Comparison of ENCODE assay signal across 23 cellular contexts in the genomic region with DNA sequence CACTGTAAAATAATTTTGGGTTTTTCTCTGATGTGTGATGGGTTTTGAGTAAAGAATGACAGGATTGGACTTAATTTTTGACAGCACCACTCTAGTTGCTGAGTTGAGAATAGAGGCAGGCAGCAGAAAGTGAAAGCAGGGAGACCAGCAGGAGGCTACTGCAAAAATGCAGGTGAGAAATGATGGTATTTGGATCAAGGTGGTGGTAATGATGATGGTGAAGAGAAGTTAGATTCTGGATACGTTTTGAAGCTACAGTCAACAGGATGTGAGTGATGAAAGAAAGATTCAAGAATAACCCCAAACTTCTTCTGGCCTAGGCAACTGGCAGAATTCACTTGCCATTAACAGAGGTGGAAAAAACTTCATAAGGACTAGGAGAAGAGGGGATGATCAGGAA. TPM values are rescaled to one million over a fixed set of nuclear protein-coding genes. Genes with fewer than 3 reads are reported as not detected.
DNase-seq lines count a peak whose midpoint lies in the region; ATAC-seq and TF ChIP-seq lines count a peak whose summit lies in the region.
"Had no signal": no experiment of that assay in that cellular context is flagged by ENCODE, and none has a peak within 500 bp of the region (broad histone marks: within the 10 kb centered on the region; RNA-seq: fewer than 3 reads in every experiment).

No MANE protein-coding gene starts in this region.

- peaks cover 0 to 13% of the 10 kb centered on the region in 2 donors for H3K4me1 ChIP-seq in naive thymus-derived CD4-positive, alpha-beta T cell (ENCODE audit: control insufficient read depth in 2 of 2, insufficient read depth in 2 of 2, low read length in 2 of 2)

- no peak overlapping the region for H3K4me3 ChIP-seq in naive thymus-derived CD4-positive, alpha-beta T cell (ENCODE audit: low read length)
- H3K4me3 ChIP-seq: A549; BLaER1 treated with 17β-estradiol and CSF1 and Interleukin-3, amounts not matched to agents 10 nM and 100 nM; GM12878; GM23248 had no signal

- no peaks in the 10 kb centered on the region for H3K27me3 ChIP-seq in CD4-positive, alpha-beta T cell (ENCODE audit: control insufficient read depth, insufficient read depth, low read length)
- H3K27me3 ChIP-seq in naive thymus-derived CD4-positive, alpha-beta T cell (ENCODE audit: control insufficient read depth in 2 of 2, insufficient read depth in 2 of 2, low read length in 2 of 2), result no peaks in the 10 kb centered on the region
- H3K27me3 ChIP-seq: BE2C; BLaER1 treated with 17β-estradiol and CSF1 and Interleukin-3, amounts not matched to agents 10 nM and 100 nM had no signal

- no peak overlapping the region for H3K4me3 Mint-ChIP-seq in activated CD8-positive, alpha-beta T cell treated with anti-CD3 and anti-CD28 coated beads for 36 hours
- H3K4me3 Mint-ChIP-seq in activated CD8-positive, alpha-beta T cell treated with anti-CD3 and anti-CD28 coated beads, Interleukin-2, amount 10 ng/mL, durations not matched to agents 7 days and 5 days, result no peak overlapping the region
- H3K4me3 Mint-ChIP-seq in activated naive CD4-positive, alpha-beta T cell treated with anti-CD3 and anti-CD28 coated beads, Interleukin-2, amount 10 ng/mL, durations not matched to agents 7 days and 5 days, result no peak overlapping the region
- H3K4me3 Mint-ChIP-seq in CD4-positive, alpha-beta T cell, result no peak overlapping the region
- H3K4me3 Mint-ChIP-seq in naive thymus-derived CD4-positive, alpha-beta T cell, result no peak overlapping the region
- H3K4me3 Mint-ChIP-seq: CD14-positive monocyte; CD8-positive, alpha-beta memory T cell had no signal

- no peak for TF ChIP-seq CTCF in activated CD8-positive, alpha-beta T cell treated with anti-CD3 and anti-CD28 coated beads for 36 hours (IDR thresholded peaks at IDR 0.05)
- TF ChIP-seq CTCF in CD4-positive, alpha-beta T cell (IDR thresholded peaks at IDR 0.05), result no peak

- no peaks in the 10 kb centered on the region for H3K36me3 ChIP-seq in naive thymus-derived CD4-positive, alpha-beta T cell (ENCODE audit: control insufficient read depth in 2 of 3, insufficient read depth in 3 of 3, low read length in 3 of 3)
- H3K36me3 ChIP-seq: BE2C; BLaER1 treated with 17β-estradiol and CSF1 and Interleukin-3, amounts not matched to agents 10 nM and 100 nM had no signal

- CTCF ChIA-PET in activated CD8-positive, alpha-beta T cell treated with anti-CD3 and anti-CD28 coated beads for 36 hours (lab: Charles Lee), result interaction anchor here (1.5 kb wide), 1 partner anchor 15 kb away, joined by 4 read pairs; the partner anchor contains the start of gene AK5
- CTCF ChIA-PET in activated CD8-positive, alpha-beta T cell treated with anti-CD3 and anti-CD28 coated beads, Interleukin-2, amount 10 ng/mL, durations not matched to agents 7 days and 5 days (lab: Charles Lee), result no interaction called here
- CTCF ChIA-PET in activated naive CD4-positive, alpha-beta T cell treated with anti-CD3 and anti-CD28 coated beads, Interleukin-2, amount 10 ng/mL, durations not matched to agents 7 days and 5 days (lab: Charles Lee), result no interaction called here
- CTCF ChIA-PET in CD4-positive, alpha-beta T cell (lab: Charles Lee), result no interaction called here
- CTCF ChIA-PET in naive thymus-derived CD4-positive, alpha-beta T cell (lab: Charles Lee), result no interaction called here

- H3K4me1 Mint-ChIP-seq in activated CD8-positive, alpha-beta T cell treated with anti-CD3 and anti-CD28 coated beads for 36 hours (ENCODE audit: low read depth), result no peaks in the 10 kb centered on the region
- no peaks in the 10 kb centered on the region for H3K4me1 Mint-ChIP-seq in activated CD8-positive, alpha-beta T cell treated with anti-CD3 and anti-CD28 coated beads, Interleukin-2, amount 10 ng/mL, durations not matched to agents 7 days and 5 days (ENCODE audit: low read depth)
- no peaks in the 10 kb centered on the region for H3K4me1 Mint-ChIP-seq in activated naive CD4-positive, alpha-beta T cell treated with anti-CD3 and anti-CD28 coated beads, Interleukin-2, amount 10 ng/mL, durations not matched to agents 7 days and 5 days
- no peaks in the 10 kb centered on the region for H3K4me1 Mint-ChIP-seq in CD4-positive, alpha-beta T cell (ENCODE audit: low read depth)
- peaks cover 0 to 15% (median 7%) of the 10 kb centered on the region in 7 donors for H3K4me1 Mint-ChIP-seq in naive thymus-derived CD4-positive, alpha-beta T cell
- H3K4me1 Mint-ChIP-seq: CD8-positive, alpha-beta memory T cell had no signal

- no peaks in the 10 kb centered on the region for H3K36me3 Mint-ChIP-seq in activated CD8-positive, alpha-beta T cell treated with anti-CD3 and anti-CD28 coated beads for 36 hours (ENCODE audit: low read depth)
- no peaks in the 10 kb centered on the region for H3K36me3 Mint-ChIP-seq in activated CD8-positive, alpha-beta T cell treated with anti-CD3 and anti-CD28 coated beads, Interleukin-2, amount 10 ng/mL, durations not matched to agents 7 days and 5 days (ENCODE audit: low read depth)
- no peaks in the 10 kb centered on the region for H3K36me3 Mint-ChIP-seq in activated naive CD4-positive, alpha-beta T cell treated with anti-CD3 and anti-CD28 coated beads, Interleukin-2, amount 10 ng/mL, durations not matched to agents 7 days and 5 days
- H3K36me3 Mint-ChIP-seq in CD4-positive, alpha-beta T cell (ENCODE audit: low read depth), result no peaks in the 10 kb centered on the region
- H3K36me3 Mint-ChIP-seq in naive thymus-derived CD4-positive, alpha-beta T cell, result peaks cover 0 to 3% (median 0%) of the 10 kb centered on the region in 5 donors
- H3K36me3 Mint-ChIP-seq: CD14-positive monocyte; CD8-positive, alpha-beta memory T cell had no signal

- H3K27ac ChIP-seq in CD4-positive, alpha-beta T cell (ENCODE audit: low read depth, low read length), result no peak overlapping the region
- H3K27ac ChIP-seq in naive thymus-derived CD4-positive, alpha-beta T cell (ENCODE audit: low read depth, low read length), result no peak overlapping the region
- H3K27ac ChIP-seq: A549; BLaER1 treated with 17β-estradiol and CSF1 and Interleukin-3, amounts not matched to agents 10 nM and 100 nM; GM23248 had no signal

- no peaks in the 10 kb centered on the region for H3K27me3 Mint-ChIP-seq in activated CD8-positive, alpha-beta T cell treated with anti-CD3 and anti-CD28 coated beads for 36 hours
- H3K27me3 Mint-ChIP-seq in activated CD8-positive, alpha-beta T cell treated with anti-CD3 and anti-CD28 coated beads, Interleukin-2, amount 10 ng/mL, durations not matched to agents 7 days and 5 days (ENCODE audit: low read depth), result no peaks in the 10 kb centered on the region
- no peaks in the 10 kb centered on the region for H3K27me3 Mint-ChIP-seq in activated naive CD4-positive, alpha-beta T cell treated with anti-CD3 and anti-CD28 coated beads, Interleukin-2, amount 10 ng/mL, durations not matched to agents 7 days and 5 days
- H3K27me3 Mint-ChIP-seq in CD4-positive, alpha-beta T cell, result no peaks in the 10 kb centered on the region
- H3K27me3 Mint-ChIP-seq in naive thymus-derived CD4-positive, alpha-beta T cell, result peaks cover 0 to 4% (median 0%) of the 10 kb centered on the region in 5 donors

- no peak overlapping the region for H3K27ac Mint-ChIP-seq in activated CD8-positive, alpha-beta T cell treated with anti-CD3 and anti-CD28 coated beads for 36 hours
- H3K27ac Mint-ChIP-seq in activated CD8-positive, alpha-beta T cell treated with anti-CD3 and anti-CD28 coated beads, Interleukin-2, amount 10 ng/mL, durations not matched to agents 7 days and 5 days, result no peak overlapping the region
- no peak overlapping the region for H3K27ac Mint-ChIP-seq in activated naive CD4-positive, alpha-beta T cell treated with anti-CD3 and anti-CD28 coated beads, Interleukin-2, amount 10 ng/mL, durations not matched to agents 7 days and 5 days
- no peak overlapping the region for H3K27ac Mint-ChIP-seq in CD4-positive, alpha-beta T cell
- no peak overlapping the region for H3K27ac Mint-ChIP-seq in naive thymus-derived CD4-positive, alpha-beta T cell
- H3K27ac Mint-ChIP-seq: CD14-positive monocyte; CD8-positive, alpha-beta memory T cell had no signal

- no peaks in the 10 kb centered on the region for H3K9me3 Mint-ChIP-seq in activated CD8-positive, alpha-beta T cell treated with anti-CD3 and anti-CD28 coated beads for 36 hours
- H3K9me3 Mint-ChIP-seq in activated CD8-positive, alpha-beta T cell treated with anti-CD3 and anti-CD28 coated beads, Interleukin-2, amount 10 ng/mL, durations not matched to agents 7 days and 5 days (ENCODE audit: insufficient read depth), result no peaks in the 10 kb centered on the region
- H3K9me3 Mint-ChIP-seq in activated naive CD4-positive, alpha-beta T cell treated with anti-CD3 and anti-CD28 coated beads, Interleukin-2, amount 10 ng/mL, durations not matched to agents 7 days and 5 days, result no peaks in the 10 kb centered on the region
- H3K9me3 Mint-ChIP-seq in CD4-positive, alpha-beta T cell, result no peaks in the 10 kb centered on the region
- H3K9me3 Mint-ChIP-seq in naive thymus-derived CD4-positive, alpha-beta T cell, result peaks cover 0 to 13% (median 0%) of the 10 kb centered on the region in 11 donors

- intact Hi-C loops in activated CD8-positive, alpha-beta T cell treated with anti-CD3 and anti-CD28 coated beads for 36 hours (cut with micrococcal nuclease), result no loop called here
- intact Hi-C loops in CD4-positive, alpha-beta T cell (cut with DNase I, micrococcal nuclease), result loop anchor here in 1 of 2 experiments (5.0 kb wide), 1 partner anchor 45 kb away; no protein-coding TSS in a partner anchor
- intact Hi-C loops in naive thymus-derived CD4-positive, alpha-beta T cell (cut with micrococcal nuclease), result no loop called here

- POLR2A ChIA-PET in activated CD8-positive, alpha-beta T cell treated with anti-CD3 and anti-CD28 coated beads for 36 hours (lab: Charles Lee), result no interaction called here
- POLR2A ChIA-PET in activated CD8-positive, alpha-beta T cell treated with anti-CD3 and anti-CD28 coated beads, Interleukin-2, amount 10 ng/mL, durations not matched to agents 7 days and 5 days (lab: Charles Lee), result no interaction called here
- POLR2A ChIA-PET in CD4-positive, alpha-beta T cell (lab: Charles Lee), result interaction anchor here (3.3 kb wide), 1 partner anchor 14 kb away, joined by 11 read pairs; the partner anchor contains the start of gene AK5
- POLR2A ChIA-PET in naive thymus-derived CD4-positive, alpha-beta T cell (lab: Charles Lee), result interaction anchor here (1.2 kb wide), 1 partner anchor 15 kb away, joined by 4 read pairs; the partner anchor contains the start of gene AK5

- no peaks in the 10 kb centered on the region for H3K9me3 ChIP-seq in CD4-positive, alpha-beta T cell (ENCODE audit: control insufficient read depth, low read length)
- no peaks in the 10 kb centered on the region for H3K9me3 ChIP-seq in naive thymus-derived CD4-positive, alpha-beta T cell (ENCODE audit: control insufficient read depth in 2 of 3, low read length in 3 of 3)
- H3K9me3 ChIP-seq: A549; BE2C; BLaER1 treated with 17β-estradiol and CSF1 and Interleukin-3, amounts not matched to agents 10 nM and 100 nM had no signal

- DNase-seq in activated CD8-positive, alpha-beta T cell treated with anti-CD3 and anti-CD28 coated beads for 36 hours, result no peak
- DNase-seq in activated CD8-positive, alpha-beta T cell treated with anti-CD3 and anti-CD28 coated beads, Interleukin-2, amount 10 ng/mL, durations not matched to agents 7 days and 5 days, result no peak
- peak; percentile 26 for DNase-seq in activated naive CD4-positive, alpha-beta T cell treated with anti-CD3 and anti-CD28 coated beads, Interleukin-2, amount 10 ng/mL, durations not matched to agents 7 days and 5 days
- no peak for DNase-seq in activated naive CD4-positive, alpha-beta T cell (lab: John Stamatoyannopoulos, UW)
- DNase-seq in CD4-positive, alpha-beta T cell, result no peak
- DNase-seq in naive thymus-derived CD4-positive, alpha-beta T cell, result peak in 6 of 9 donors; percentile 30 to 67 (median 52)
- no peak for DNase-seq in anterior cingulate cortex (lab: John Stamatoyannopoulos, UW)
- DNase-seq: 8988T; ACHN; BE2C; CD8-positive, alpha-beta memory T cell; DMS 273 treated with DMSO at 0.1 percent for 48 hours; DMS79; EL; GDM1; GM23248; H7; HCEC 1CT had no signal

- peak; percentile 39 for ATAC-seq in activated CD8-positive, alpha-beta T cell treated with anti-CD3 and anti-CD28 coated beads for 36 hours
- ATAC-seq in activated CD8-positive, alpha-beta T cell treated with anti-CD3 and anti-CD28 coated beads, Interleukin-2, amount 10 ng/mL, durations not matched to agents 7 days and 5 days, result no peak
- peak; percentile 73 for ATAC-seq in CD4-positive, alpha-beta T cell (ENCODE audit: poor library complexity)
- peak; percentile 51 for ATAC-seq in naive thymus-derived CD4-positive, alpha-beta T cell
- ATAC-seq in esophagus mucosa, result no peak
- ATAC-seq: A549, GM12878 had no signal

RNA-seq across cellular contexts. Expression of gene AK5, which starts 14.8 kb away (rescaled TPM):
- 1 to 10 TPM; 4.6 to 5.6 TPM for total RNA-seq in activated CD8-positive, alpha-beta T cell treated with anti-CD3 and anti-CD28 coated beads for 36 hours
- total RNA-seq in activated CD8-positive, alpha-beta T cell treated with anti-CD3 and anti-CD28 coated beads, Interleukin-2, amount 10 ng/mL, durations not matched to agents 7 days and 5 days, result 1 to 10 TPM in 1 of 2 experiments, under 1 TPM in 1; 0.73 to 1.2 TPM
- 10 to 100 TPM; 32.0 TPM for total RNA-seq in CD4-positive, alpha-beta T cell
- total RNA-seq in naive thymus-derived CD4-positive, alpha-beta T cell, result 10 to 100 TPM in 4 of 5 experiments, 1 to 10 TPM in 1; 1.7 to 59.4 (median 41.0) TPM
- 10 to 100 TPM; 80.1 to 82.1 TPM for polyA plus RNA-seq in naive thymus-derived CD4-positive, alpha-beta T cell
- total RNA-seq in esophagus mucosa, result not detected

RNA-seq across cellular contexts. Expression of gene PIGK, which starts 47.8 kb away (rescaled TPM):
- total RNA-seq in activated CD8-positive, alpha-beta T cell treated with anti-CD3 and anti-CD28 coated beads for 36 hours, result 10 to 100 TPM; 15.4 to 16.6 TPM
- 10 to 100 TPM; 22.5 to 23.2 TPM for total RNA-seq in activated CD8-positive, alpha-beta T cell treated with anti-CD3 and anti-CD28 coated beads, Interleukin-2, amount 10 ng/mL, durations not matched to agents 7 days and 5 days
- 10 to 100 TPM; 10.1 to 10.3 TPM for total RNA-seq in CD4-positive, alpha-beta T cell
- total RNA-seq in naive thymus-derived CD4-positive, alpha-beta T cell, result 10 to 100 TPM; 17.7 to 31.3 (median 20.6) TPM
- 10 to 100 TPM; 46.3 to 50.4 TPM for polyA plus RNA-seq in naive thymus-derived CD4-positive, alpha-beta T cell
- total RNA-seq in esophagus mucosa, result 12.1 TPM

Comparison
In these comparisons a context has a peak if more than half of its experiments do, and no peak if none do; other contexts are left out.
1. ATAC-seq: peak in activated CD8-positive, alpha-beta T cell treated with anti-CD3 and anti-CD28 coated beads for 36 hours (single experiment), CD4-positive, alpha-beta T cell (single experiment) and naive thymus-derived CD4-positive, alpha-beta T cell (single experiment); none in activated CD8-positive, alpha-beta T cell treated with anti-CD3 and anti-CD28 coated beads, Interleukin-2, amount 10 ng/mL, durations not matched to agents 7 days and 5 days (single experiment) and esophagus mucosa (single experiment).
2. DNase-seq: peak in activated naive CD4-positive, alpha-beta T cell treated with anti-CD3 and anti-CD28 coated beads, Interleukin-2, amount 10 ng/mL, durations not matched to agents 7 days and 5 days (single experiment) and naive thymus-derived CD4-positive, alpha-beta T cell (6 of 9); none in activated CD8-positive, alpha-beta T cell treated with anti-CD3 and anti-CD28 coated beads for 36 hours (single experiment), activated CD8-positive, alpha-beta T cell treated with anti-CD3 and anti-CD28 coated beads, Interleukin-2, amount 10 ng/mL, durations not matched to agents 7 days and 5 days (single experiment), activated naive CD4-positive, alpha-beta T cell (0 of 4), CD4-positive, alpha-beta T cell (0 of 10) and anterior cingulate cortex (0 of 58).
3. POLR2A ChIA-PET loops: an anchor here in CD4-positive, alpha-beta T cell (3.3 kb wide) and naive thymus-derived CD4-positive, alpha-beta T cell (1.2 kb wide); none called in activated CD8-positive, alpha-beta T cell treated with anti-CD3 and anti-CD28 coated beads for 36 hours and activated CD8-positive, alpha-beta T cell treated with anti-CD3 and anti-CD28 coated beads, Interleukin-2, amount 10 ng/mL, durations not matched to agents 7 days and 5 days.